In genomic region chr1:156053770-156054499, GRCh38 we compare ENCODE assay signal across 8 cellular contexts. TPM values are rescaled to one million over a fixed set of nuclear protein-coding genes. Genes with fewer than 3 reads are reported as not detected.
A peak's percentile ranks its signal among the peaks of the same experiment; 100 is the strongest.
DNase-seq lines count a peak whose midpoint lies in the region; ATAC-seq, FAIRE-seq and TF ChIP-seq lines count a peak whose summit lies in the region.

UBQLN4 (minus strand) TSS chr1:156053798; CDS start chr1:156053701, 97 bp downstream.

- CTCF ChIA-PET in WTC11 (lab: Charles Lee), result interaction anchor here (0.6 to 7.0 kb wide), 21 partner anchors 7 to 163 kb away, joined by 3 to 52 read pairs (median 6); partner anchors contain the start of genes ARHGEF2, MEX3A and RAB25

- TF ChIP-seq CTCF in WTC11 (IDR thresholded peaks at IDR 0.05) (no peak), bronchial epithelial cell (IDR thresholded peaks at IDR 0.05; ENCODE audit: insufficient read depth, low read length, severe bottlenecking) (peak; percentile 37)

- ATAC-seq in HG02973 (IDR thresholded peaks at IDR 0.05; ENCODE audit: unreplicated experiment) (peak; percentile 50), WTC11 (peak; percentile 49), HG03025 (IDR thresholded peaks at IDR 0.05; ENCODE audit: low FRiP score, unreplicated experiment) (no peak)

- peak within 1 kb of the TSS; percentile 81 for H3K4me3 ChIP-seq in bronchial epithelial cell (ENCODE audit: low read depth, low read length)

- DNase-seq in GM12891 (ENCODE audit: insufficient read length, low spot score) (peak; percentile 92), NCI-H2196 (lab: John Stamatoyannopoulos, UW; ENCODE audit: unreplicated experiment) (peak; percentile 86), WTC11 (ENCODE audit: low spot score) (peak; percentile 87), bronchial epithelial cell (ENCODE audit: low read depth) (peak; percentile 53), inferior parietal cortex (ENCODE audit: extremely low spot score) (peak; percentile 73)
- peak; percentile 83 for DNase-seq in stimulated activated CD4-positive, alpha-beta T cell treated with anti-CD3 and anti-CD28 coated beads, Interleukin-12 subunit alpha, Interleukin-12 subunit beta, amount 100 ng/mL, for 4 hours

- H3K27me3 ChIP-seq in bronchial epithelial cell (ENCODE audit: control insufficient read depth, insufficient read depth, low read length), result no peaks in the 10 kb centered on the region

- H3K27me3 Mint-ChIP-seq in WTC11 (ENCODE audit: low read depth), result no peaks in the 10 kb centered on the region

- no peaks in the 10 kb centered on the region for H3K9me3 Mint-ChIP-seq in WTC11

- H3K36me3 Mint-ChIP-seq in WTC11, result peaks cover 18% of the 10 kb centered on the region

- no peak for TF ChIP-seq POLR2A in GM12891 (IDR thresholded peaks at IDR 0.05; ENCODE audit: low read depth, low read length)

- peak within 1 kb of the TSS; percentile 97 for H3K27ac Mint-ChIP-seq in WTC11

- H3K36me3 ChIP-seq in bronchial epithelial cell (ENCODE audit: control insufficient read depth, insufficient read depth, low read length), result peaks cover 10% of the 10 kb centered on the region

- POLR2A ChIA-PET in WTC11 (lab: Charles Lee), result interaction anchor here (0.6 to 1.5 kb wide), 6 partner anchors 15 to 71 kb away, joined by 3 to 10 read pairs (median 3); partner anchors contain the start of gene MEX3A

- H3K4me1 Mint-ChIP-seq in WTC11, result peaks cover 15% of the 10 kb centered on the region

- FAIRE-seq in GM12891 (lab: Jason Lieb, UNC), result no peak
- FAIRE-seq in bronchial epithelial cell (lab: Jason Lieb, UNC), result no peak

- peak within 1 kb of the TSS; percentile 98 for H3K4me3 Mint-ChIP-seq in WTC11

TF ChIP-seq in GM12891, 5 proteins besides CTCF, POLR2A, EP300 and RAD21:
- TF ChIP-seq POU2F2 (IDR thresholded peaks at IDR 0.05; ENCODE audit: low read depth, low read length) (no peak), POLR2AphosphoS5 (IDR thresholded peaks at IDR 0.05; ENCODE audit: low read depth, low read length) (peak; percentile 13; the same call in 1 of the 2 replicates)

TF ChIP-seq in WTC11, 78 proteins besides CTCF, POLR2A, EP300 and RAD21:
- TF ChIP-seq NFE2L1 (CRISPR knock-in tag; IDR thresholded peaks at IDR 0.05) (no peak), TEAD1 (CRISPR knock-in tag; IDR thresholded peaks at IDR 0.05) (no peak; the same call in 1 of the 2 replicates), MLX (CRISPR knock-in tag; IDR thresholded peaks at IDR 0.05) (no peak), SP1 (CRISPR knock-in tag; conservative IDR thresholded peaks at IDR 0.05) (0 out of 2 replicates have a peak, but pooled peaks have one; percentile 3), ZNF423 (CRISPR knock-in tag; IDR thresholded peaks at IDR 0.05) (peak; percentile 20; the same call in 1 of the 2 replicates)

RNA-seq across cellular contexts. Expression of gene UBQLN4, which starts in this region (rescaled TPM):
- 16.5 TPM for polyA plus RNA-seq in GM12891 (2012; ENCODE audit: low read depth, missing spikeins)
- total RNA-seq in WTC11 (2021) (35.0 to 37.3 TPM (median 36.3 TPM) in 3 replicates), bronchial epithelial cell (13.7 and 17.4 TPM in 2 replicates)
